In genomic region chr10:108599317-108599716, GRCh38 we compare ENCODE assay signal across 8 cellular contexts.
A peak's percentile ranks its signal among the peaks of the same experiment; 100 is the strongest.
DNase-seq lines count a peak whose midpoint lies in the region; ATAC-seq and TF ChIP-seq lines count a peak whose summit lies in the region.
"Not testable (repeated sequence)": the region's sequence is repeated elsewhere in the genome, so short reads cannot be mapped to it uniquely, and the experiment has no call there.

No MANE protein-coding gene starts in this region.

- H3K9ac ChIP-seq in iPS-15b (ENCODE audit: low read depth, low read length): not testable (repeated sequence)

- not testable (repeated sequence) for H3K36me3 Mint-ChIP-seq in activated B cell treated with CpG ODN at 0.5 μM for 24 hours (ENCODE audit: low read depth); nephron (ENCODE audit: low read depth); type B pancreatic cell

- ATAC-seq in GM19023 (IDR thresholded peaks at IDR 0.05; ENCODE audit: unreplicated experiment) (peak; percentile 55), GM21723 (IDR thresholded peaks at IDR 0.05; ENCODE audit: unreplicated experiment) (peak; percentile 48)
- ATAC-seq in activated B cell treated with CpG ODN at 0.5 μM for 24 hours (ENCODE audit: low read depth): not testable (repeated sequence)

- CTCF ChIA-PET in activated B cell treated with CpG ODN at 0.5 μM for 24 hours (lab: Charles Lee): not testable (repeated sequence)

- H3K4me1 ChIP-seq in iPS-15b (ENCODE audit: control insufficient read depth, insufficient read depth, low read length): peaks cover 23% of the 10 kb centered on the region

- H3K27me3 Mint-ChIP-seq in activated B cell treated with CpG ODN at 0.5 μM for 24 hours; nephron (ENCODE audit: low read depth); type B pancreatic cell: not testable (repeated sequence)

- POLR2A ChIA-PET in activated B cell treated with CpG ODN at 0.5 μM for 24 hours (lab: Charles Lee): not testable (repeated sequence)

- not testable (repeated sequence) for H3K4me1 Mint-ChIP-seq in activated B cell treated with CpG ODN at 0.5 μM for 24 hours
- H3K4me1 Mint-ChIP-seq in nephron: peaks cover 23% of the 10 kb centered on the region
- H3K4me1 Mint-ChIP-seq in type B pancreatic cell (ENCODE audit: unreplicated experiment): peaks cover 20% of the 10 kb centered on the region

- intact Hi-C loops in activated B cell treated with CpG ODN at 0.5 μM for 24 hours (cut with micrococcal nuclease): not testable (repeated sequence)

- not testable (repeated sequence) for H3K9me3 ChIP-seq in iPS-15b (ENCODE audit: control insufficient read depth, insufficient read depth, low read length)

- H3K4me3 Mint-ChIP-seq in activated B cell treated with CpG ODN at 0.5 μM for 24 hours (peak overlapping the region; percentile 72), nephron (peak overlapping the region in 1 of 3 experiments; percentile 37), type B pancreatic cell (peak overlapping the region; percentile 26)

- peaks cover 67% of the 10 kb centered on the region for H3K27me3 ChIP-seq in iPS-15b (ENCODE audit: control insufficient read depth, insufficient read depth, low read length)

- DNase-seq in EL: peak; percentile 10
- DNase-seq in M059J (ENCODE audit: low read depth): peak; percentile 59
- not testable (repeated sequence) for DNase-seq in activated B cell treated with CpG ODN at 0.5 μM for 24 hours; type B pancreatic cell (ENCODE audit: extremely low spot score, unreplicated experiment)

- not testable (repeated sequence) for H3K9me3 Mint-ChIP-seq in activated B cell treated with CpG ODN at 0.5 μM for 24 hours, nephron, type B pancreatic cell

- not testable (repeated sequence) for TF ChIP-seq CTCF in activated B cell treated with CpG ODN at 0.5 μM for 24 hours (IDR thresholded peaks at IDR 0.05); nephron (IDR thresholded peaks at IDR 0.05; ENCODE audit: unreplicated experiment in 3 of 3); type B pancreatic cell (conservative IDR thresholded peaks at IDR 0.05)

- not testable (repeated sequence) for H3K36me3 ChIP-seq in iPS-15b (ENCODE audit: control insufficient read depth, insufficient read depth, low read length)

- H3K27ac Mint-ChIP-seq in activated B cell treated with CpG ODN at 0.5 μM for 24 hours (peak overlapping the region; percentile 55), nephron (peak overlapping the region; percentile 1 to 44 (median 31))
- not testable (repeated sequence) for H3K27ac Mint-ChIP-seq in type B pancreatic cell

- H3K4me3 ChIP-seq in iPS-15b (ENCODE audit: low read depth, low read length): peak overlapping the region; percentile 10
